Comparison of ENCODE assay signal across 16 cellular contexts in genomic region chr9:31541626-31542025, GRCh38.
DNase-seq lines count a peak whose midpoint lies in the region; ATAC-seq and TF ChIP-seq lines count a peak whose summit lies in the region.
"Had no signal": no experiment of that assay in that cellular context is flagged by ENCODE, and none has a peak within 500 bp of the region (broad histone marks: within the 10 kb centered on the region; RNA-seq: fewer than 3 reads in every experiment).

No MANE protein-coding gene starts in this region.

- no peak overlapping the region for H3K9ac ChIP-seq in mammary epithelial cell (ENCODE audit: insufficient read depth, low read length)

- DNase-seq in MCF 10A (ENCODE audit: unreplicated experiment) (peak; percentile 0), breast epithelium (ENCODE audit: low spot score in 2 of 2) (no peak), mammary epithelial cell (no peak), stromal cell of bone marrow (ENCODE audit: low read depth) (peak; percentile 13), GF-D8 (lab: John Stamatoyannopoulos, UW) (no peak), MG63 (no peak)
- DNase-seq: activated CD4-positive, alpha-beta T cell treated with anti-CD3 and anti-CD28 coated beads for 1 hour; activated CD8-positive, alpha-beta memory T cell treated with anti-CD3 and anti-CD28 coated beads, Interleukin-2, amount 50 U/mL, for 48 hours; CD8-positive, alpha-beta T cell; EL; NCI-H2029 treated with DMSO at 0.1 percent for 48 hours; thyroid gland had no signal

- no peak for TF ChIP-seq POLR2A in breast epithelium (IDR thresholded peaks at IDR 0.05)

- no peak for ATAC-seq in HG02970 (IDR thresholded peaks at IDR 0.05; ENCODE audit: low FRiP score, unreplicated experiment)

- intact Hi-C loops in MCF 10A (cut with micrococcal nuclease) (loop anchor here (10.0 kb wide), 3 partner anchors 237 to 417 kb away; no protein-coding TSS in a partner anchor), breast epithelium (cut with DNase I; ENCODE audit: low total_unique reads) (no loop called here), mammary epithelial cell (cut with micrococcal nuclease) (no loop called here)

- no peaks in the 10 kb centered on the region for H3K4me1 ChIP-seq in breast epithelium
- no peaks in the 10 kb centered on the region for H3K4me1 ChIP-seq in mammary epithelial cell (ENCODE audit: insufficient read depth, low read length)

- H3K27ac Mint-ChIP-seq in MCF 10A (ENCODE audit: low read depth, unreplicated experiment) (no peak overlapping the region), nephron (peak overlapping the region in 2 of 3 experiments; percentile 1 to 3)
- H3K27ac Mint-ChIP-seq: activated naive CD4-positive, alpha-beta T cell treated with anti-CD3 and anti-CD28 coated beads, Interleukin-2, amount 50 U/mL, for 24 hours; CD8-positive, alpha-beta T cell; progenitor cell of endocrine pancreas had no signal

- no peak overlapping the region for H3K4me2 ChIP-seq in mammary epithelial cell (ENCODE audit: insufficient read depth, low read depth, low read length)

- H3K9me3 ChIP-seq in breast epithelium (no peaks in the 10 kb centered on the region), mammary epithelial cell (replicated peaks; ENCODE audit: insufficient read depth, low read length) (no peaks in the 10 kb centered on the region), MG63 (no peaks in the 10 kb centered on the region)
- H3K9me3 ChIP-seq: thyroid gland had no signal

- in situ Hi-C loops in mammary epithelial cell (cut with MboI; ENCODE audit: low sequenced_read_pairs in 2 of 2) = no loop called here

- CTCF ChIA-PET in MCF 10A (lab: Yijun Ruan, JAX) = interaction anchor here (0.6 to 2.6 kb wide), 19 partner anchors 9 to 665 kb away, joined by 3 to 9 read pairs (median 4); no protein-coding TSS in a partner anchor
- CTCF ChIA-PET in mammary epithelial cell (lab: Charles Lee; ENCODE audit: low non-redundant PET) = no interaction called here

- H3K27ac ChIP-seq in breast epithelium (no peak overlapping the region), mammary epithelial cell (ENCODE audit: insufficient read depth, low read depth, low read length) (no peak overlapping the region)
- H3K27ac ChIP-seq: thyroid gland had no signal

- dilution Hi-C loops in mammary epithelial cell (cut with HindIII; ENCODE audit: low sequenced_read_pairs) = no loop called here

- POLR2A ChIA-PET in MCF 10A (lab: Yijun Ruan, JAX) = interaction anchor here (1.4 kb wide), 1 partner anchor 237 kb away, joined by 4 read pairs; no protein-coding TSS in a partner anchor

- H4K20me1 ChIP-seq in mammary epithelial cell (ENCODE audit: insufficient read depth, low read length) = no peaks in the 10 kb centered on the region

- peak overlapping the region; percentile 50 for H2AFZ ChIP-seq in mammary epithelial cell (ENCODE audit: low read depth, low read length)

- WGBS in mammary epithelial cell (ENCODE audit: low coverage, missing lambda C conversion rate) = 33% methylated on average over 2 of the region's 2 CpGs

- H3K4me1 Mint-ChIP-seq in MCF 10A (ENCODE audit: insufficient read depth, unreplicated experiment) = peaks cover 14% of the 10 kb centered on the region
- peaks cover 17% of the 10 kb centered on the region for H3K4me1 Mint-ChIP-seq in nephron

- TF ChIP-seq CTCF in MCF 10A (IDR thresholded peaks at IDR 0.05; ENCODE audit: unreplicated experiment) (no peak), breast epithelium (IDR thresholded peaks at IDR 0.05) (no peak), mammary epithelial cell (conservative IDR thresholded peaks at IDR 0.05 in 1 of 2, IDR thresholded peaks at IDR 0.05 in 1 of 2; ENCODE audit: extremely low read depth in 1 of 2, insufficient read depth in 1 of 2, low read depth in 1 of 2, low read length in 2 of 2) (no peak), nephron (IDR thresholded peaks at IDR 0.05; ENCODE audit: unreplicated experiment in 3 of 3) (no peak)

- H3K9me3 Mint-ChIP-seq in MCF 10A (ENCODE audit: unreplicated experiment) (no peaks in the 10 kb centered on the region), nephron (peaks cover 4% of the 10 kb centered on the region)
- H3K9me3 Mint-ChIP-seq: activated naive CD4-positive, alpha-beta T cell treated with anti-CD3 and anti-CD28 coated beads, Interleukin-2, amount 50 U/mL, for 24 hours; CD8-positive, alpha-beta T cell had no signal

- H3K36me3 Mint-ChIP-seq in MCF 10A (ENCODE audit: insufficient read depth, unreplicated experiment) (no peaks in the 10 kb centered on the region), nephron (ENCODE audit: low read depth) (no peaks in the 10 kb centered on the region)
- H3K36me3 Mint-ChIP-seq: activated naive CD4-positive, alpha-beta T cell treated with anti-CD3 and anti-CD28 coated beads, Interleukin-2, amount 50 U/mL, for 24 hours; CD8-positive, alpha-beta T cell had no signal

- H3K27me3 Mint-ChIP-seq in MCF 10A (ENCODE audit: insufficient read depth, unreplicated experiment) (no peaks in the 10 kb centered on the region), nephron (ENCODE audit: low read depth) (no peaks in the 10 kb centered on the region)
- H3K27me3 Mint-ChIP-seq: activated naive CD4-positive, alpha-beta T cell treated with anti-CD3 and anti-CD28 coated beads, Interleukin-2, amount 50 U/mL, for 24 hours; progenitor cell of endocrine pancreas had no signal

- H3K79me2 ChIP-seq in mammary epithelial cell (ENCODE audit: insufficient read depth, low read length) = no peaks in the 10 kb centered on the region

- H3K27me3 ChIP-seq in breast epithelium (no peaks in the 10 kb centered on the region), mammary epithelial cell (ENCODE audit: insufficient read depth, low read length) (no peaks in the 10 kb centered on the region), MG63 (no peaks in the 10 kb centered on the region)
- H3K27me3 ChIP-seq: thyroid gland had no signal

- BruUV-seq in MCF 10A (replicated peaks; lab: Mats Ljungman, UMichigan) = no TSS peak
- BruUV-seq in mammary epithelial cell (replicated peaks; lab: Mats Ljungman, UMichigan) = no TSS peak

- H3K4me3 Mint-ChIP-seq in MCF 10A (ENCODE audit: unreplicated experiment) = no peak overlapping the region
- no peak overlapping the region for H3K4me3 Mint-ChIP-seq in nephron
- H3K4me3 Mint-ChIP-seq: activated naive CD4-positive, alpha-beta T cell treated with anti-CD3 and anti-CD28 coated beads, Interleukin-2, amount 50 U/mL, for 24 hours; CD8-positive, alpha-beta T cell had no signal

- H3K4me3 ChIP-seq in breast epithelium (no peak overlapping the region), mammary epithelial cell (replicated peaks in 1 of 3; ENCODE audit: insufficient read depth in 1 of 3, low read depth in 2 of 3, low read length in 3 of 3) (no peak overlapping the region), MG63 (no peak overlapping the region)
- H3K4me3 ChIP-seq: thyroid gland had no signal

- H3K36me3 ChIP-seq in breast epithelium = no peaks in the 10 kb centered on the region
- H3K36me3 ChIP-seq in mammary epithelial cell (ENCODE audit: insufficient read depth, low read length) = no peaks in the 10 kb centered on the region
- no peaks in the 10 kb centered on the region for H3K36me3 ChIP-seq in MG63
- H3K36me3 ChIP-seq: thyroid gland had no signal

Comparison
In these comparisons a context has a peak if more than half of its experiments do, and no peak if none do; other contexts are left out.
1. DNase-seq: peak in MCF 10A (single experiment) and stromal cell of bone marrow (single experiment); none in breast epithelium (0 of 2), mammary epithelial cell (single experiment), GF-D8 (single experiment) and MG63 (single experiment).